ENCODE assay signal across 9 cellular contexts in the genomic region with DNA sequence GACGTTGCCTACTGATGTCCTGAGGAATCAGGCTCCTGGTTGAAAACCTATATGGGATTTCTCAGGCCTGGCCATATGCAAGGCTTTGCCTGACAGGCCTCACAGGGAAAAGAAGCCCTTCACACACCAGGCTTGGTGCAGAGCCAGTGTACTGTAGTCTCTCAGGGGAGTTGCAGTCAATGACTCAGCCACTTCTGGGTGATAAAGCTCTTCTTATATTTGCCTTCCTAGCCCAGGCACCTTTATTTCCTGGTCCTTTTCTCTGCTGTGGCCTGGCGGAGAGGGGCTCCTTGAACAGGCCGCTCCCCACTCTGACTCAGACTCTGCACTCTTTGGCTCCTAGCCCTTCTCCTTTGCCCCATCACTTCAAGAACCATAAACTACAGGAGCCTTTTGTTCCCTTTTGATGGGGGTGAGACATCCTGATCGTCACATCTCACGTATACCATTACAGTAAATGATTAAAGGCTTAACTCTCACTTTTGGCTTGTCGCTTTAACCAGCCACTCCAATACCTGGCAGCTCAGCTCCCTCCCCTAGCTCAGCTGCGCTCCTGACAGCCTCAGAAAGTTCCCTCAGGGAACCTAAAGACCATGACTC. TPM values are rescaled to one million over a fixed set of nuclear protein-coding genes. Genes with fewer than 3 reads are reported as not detected.
DNase-seq lines count a peak whose midpoint lies in the region; FAIRE-seq and TF ChIP-seq lines count a peak whose summit lies in the region.
"Had no signal": no experiment of that assay in that cellular context is flagged by ENCODE, and none has a peak within 500 bp of the region (broad histone marks: within the 10 kb centered on the region; RNA-seq: fewer than 3 reads in every experiment).

No MANE protein-coding gene starts in this region.

- H3K9me1 ChIP-seq in endothelial cell of umbilical vein (replicated peaks; ENCODE audit: control insufficient read depth, extremely low read depth, insufficient read depth, low read length) = no peaks in the 10 kb centered on the region

- dilution Hi-C loops in endothelial cell of umbilical vein (cut with MboI; ENCODE audit: extremely low pct_ligation_motif_present, low sequenced_read_pairs) = no loop called here

- H3K9me3 ChIP-seq in endothelial cell of umbilical vein (replicated peaks; ENCODE audit: control insufficient read depth, insufficient read depth, low read length) (no peaks in the 10 kb centered on the region), neural progenitor cell (ENCODE audit: low read depth) (no peaks in the 10 kb centered on the region)

- CTCF ChIA-PET in endothelial cell of umbilical vein (lab: Charles Lee) = interaction anchor here (1.2 to 2.0 kb wide), 2 partner anchors 11 to 34 kb away, joined by 5 to 9 read pairs; partner anchors contain the start of gene DPY19L1

- intact Hi-C loops in endothelial cell of umbilical vein (cut with micrococcal nuclease) = loop anchor here (1.0 kb wide), 2 partner anchors 11 to 33 kb away; no protein-coding TSS in a partner anchor

- H3K36me3 Mint-ChIP-seq in neural progenitor cell = peaks cover 30% of the 10 kb centered on the region

- DNase-seq in AG08396 (ENCODE audit: low spot score) (peak; percentile 16), H54 (ENCODE audit: insufficient read length, low spot score) (peak; percentile 58), NCI-H460 (ENCODE audit: extremely low read depth, low read depth) (peak; percentile 88), endothelial cell of umbilical vein (ENCODE audit: low read depth, low spot score) (peak; percentile 73), neural progenitor cell (ENCODE audit: low spot score) (no peak), cerebellum (ENCODE audit: low spot score) (no peak), putamen (ENCODE audit: low spot score) (no peak)
- DNase-seq in activated effector memory CD4-positive, alpha-beta T cell treated with anti-CD3 and anti-CD28 coated beads, Interleukin-2, amount 50 U/mL, for 16 hours = no peak

- H3K4me3 ChIP-seq in endothelial cell of umbilical vein (replicated peaks in 1 of 3; ENCODE audit: insufficient read depth in 1 of 3, low read depth in 1 of 3, low read length in 3 of 3) (no peak overlapping the region), neural progenitor cell (no peak overlapping the region)

- H3K79me2 ChIP-seq in endothelial cell of umbilical vein (ENCODE audit: control insufficient read depth, insufficient read depth, low read length) (peaks cover 2% of the 10 kb centered on the region), neural progenitor cell (ENCODE audit: low read depth) (no peaks in the 10 kb centered on the region)

- H4K20me1 ChIP-seq in endothelial cell of umbilical vein (replicated peaks; ENCODE audit: control insufficient read depth, extremely low read depth, insufficient read depth, low read length) (no peaks in the 10 kb centered on the region), neural progenitor cell (ENCODE audit: low read depth) (no peaks in the 10 kb centered on the region)

- no peaks in the 10 kb centered on the region for H3K27me3 Mint-ChIP-seq in neural progenitor cell (ENCODE audit: insufficient read depth, low read depth)
- H3K27me3 Mint-ChIP-seq: activated naive CD8-positive, alpha-beta T cell had no signal

- H2AFZ ChIP-seq in endothelial cell of umbilical vein (ENCODE audit: low read depth, low read length) (peak overlapping the region; percentile 15), neural progenitor cell (replicated peaks) (no peak overlapping the region)

- TSS peak; percentile 77 for BruUV-seq in endothelial cell of umbilical vein (replicated peaks; lab: Mats Ljungman, UMichigan)

- no peak overlapping the region for H3K4me3 Mint-ChIP-seq in neural progenitor cell
- H3K4me3 Mint-ChIP-seq: activated naive CD8-positive, alpha-beta T cell had no signal

- H3K36me3 ChIP-seq in endothelial cell of umbilical vein (ENCODE audit: control insufficient read depth in 2 of 2, extremely low read depth in 1 of 2, insufficient read depth in 2 of 2, low read length in 2 of 2) (no peaks in the 10 kb centered on the region), neural progenitor cell (no peaks in the 10 kb centered on the region)

- H3K4me1 Mint-ChIP-seq in neural progenitor cell = peaks cover 33% of the 10 kb centered on the region

- H3K9ac ChIP-seq in endothelial cell of umbilical vein (replicated peaks; ENCODE audit: extremely low read depth, insufficient read depth, low read length) (peak overlapping the region; percentile 23), neural progenitor cell (no peak overlapping the region)

- H3K27ac Mint-ChIP-seq in neural progenitor cell = peak overlapping the region; percentile 78
- H3K27ac Mint-ChIP-seq: activated naive CD8-positive, alpha-beta T cell had no signal

- peaks cover 5% of the 10 kb centered on the region for H3K9me3 Mint-ChIP-seq in neural progenitor cell

- H3F3A ChIP-seq in neural progenitor cell (ENCODE audit: low read depth) = no peaks in the 10 kb centered on the region

- H3K27me3 ChIP-seq in endothelial cell of umbilical vein (ENCODE audit: control insufficient read depth in 2 of 2, insufficient read depth in 2 of 2, low read length in 2 of 2) (no peaks in the 10 kb centered on the region), neural progenitor cell (no peaks in the 10 kb centered on the region)

- H3K27ac ChIP-seq in endothelial cell of umbilical vein (ENCODE audit: insufficient read depth, low read depth, low read length) (peak overlapping the region; percentile 85), neural progenitor cell (no peak overlapping the region)

- TF ChIP-seq CTCF in endothelial cell of umbilical vein (IDR thresholded peaks at IDR 0.05; ENCODE audit: extremely low read depth in 1 of 2, insufficient read depth in 1 of 2, low read depth in 1 of 2, low read length in 2 of 2) (no peak), neural progenitor cell (IDR thresholded peaks at IDR 0.05) (no peak)

- TF ChIP-seq POLR2A in H54 (IDR thresholded peaks at IDR 0.05; ENCODE audit: low read depth, low read length) (no peak), endothelial cell of umbilical vein (IDR thresholded peaks at IDR 0.05; ENCODE audit: low read depth, low read length) (no peak)

- H3K4me2 ChIP-seq in endothelial cell of umbilical vein (ENCODE audit: insufficient read depth, low read length) (peak overlapping the region; percentile 3), neural progenitor cell (no peak overlapping the region)

- POLR2A ChIA-PET in endothelial cell of umbilical vein (lab: Charles Lee) = no interaction called here

- no peak for FAIRE-seq in H54 (lab: Jason Lieb, UNC)
- peak; percentile 90 for FAIRE-seq in endothelial cell of umbilical vein (lab: Jason Lieb, UNC)

- H3K4me1 ChIP-seq in endothelial cell of umbilical vein (ENCODE audit: control insufficient read depth, extremely low read depth, insufficient read depth, low read length) (peaks cover 24% of the 10 kb centered on the region), neural progenitor cell (peaks cover 19% of the 10 kb centered on the region)

TF ChIP-seq in endothelial cell of umbilical vein, 7 proteins besides CTCF, POLR2A, EP300 and RAD21:
- TF ChIP-seq POLR2AphosphoS5 (IDR thresholded peaks at IDR 0.05; ENCODE audit: insufficient read depth, low read depth, low read length) (no peak), GATA2 (IDR thresholded peaks at IDR 0.05; ENCODE audit: insufficient read depth, insufficient read length, low read depth, low read length) (peak; percentile 34), FOS (IDR thresholded peaks at IDR 0.05; ENCODE audit: borderline replicate concordance, insufficient read depth, low read length) (peak; percentile 80), MYC (IDR thresholded peaks at IDR 0.05; ENCODE audit: low read depth, low read length) (no peak), JUN (IDR thresholded peaks at IDR 0.05; ENCODE audit: borderline replicate concordance, insufficient read depth, insufficient read length, low read depth) (no peak)
TF ChIP-seq in endothelial cell of umbilical vein: peak in this region for 2.

RNA-seq across cellular contexts. Expression of gene DPY19L1, which starts 33.5 kb away (rescaled TPM):
- total RNA-seq in NCI-H460 (2014; rRNA removed; shearing (Covaris generic)) = 153 and 159 TPM in 2 replicates
- polyA plus RNA-seq in NCI-H460 (2014; cell fraction: nucleus; rRNA removed) = 71.3 and 104 TPM in 2 replicates
- total RNA-seq in endothelial cell of umbilical vein = 53.1 and 60.7 TPM in 2 replicates
- 23.9 and 30.9 TPM in 2 replicates for polyA plus RNA-seq in endothelial cell of umbilical vein
- 23.7 and 23.8 TPM in 2 replicates for polyA plus RNA-seq in endothelial cell of umbilical vein (2011; cell fraction: cytosol; rRNA removed)
- 20.5 and 30.7 TPM in 2 replicates for polyA plus RNA-seq in endothelial cell of umbilical vein (2011; cell fraction: nucleus; rRNA removed)
- 42.5 and 56.7 TPM in 2 replicates for polyA plus RNA-seq in endothelial cell of umbilical vein (2012)
- polyA minus RNA-seq in endothelial cell of umbilical vein = 47.5 and 54.2 TPM in 2 replicates
- 20.3 TPM for polyA minus RNA-seq in endothelial cell of umbilical vein (2011; cell fraction: cytosol; rRNA and poly(A)+ RNA removed)
- polyA minus RNA-seq in endothelial cell of umbilical vein (2011; cell fraction: nucleus; rRNA and poly(A)+ RNA removed) = 33.5 and 50.9 TPM in 2 replicates
- total RNA-seq in neural progenitor cell (ENCODE audit: low replicate concordance) = 30.9 and 48.2 TPM in 2 replicates
- 59.2 TPM for total RNA-seq in cerebellum

Comparison
In these comparisons a context has a peak if more than half of its experiments do, and no peak if none do; other contexts are left out.
1. DNase-seq: peak in AG08396 (single experiment), H54 (single experiment), NCI-H460 (single experiment) and endothelial cell of umbilical vein (single experiment); none in neural progenitor cell (single experiment), cerebellum (single experiment), activated effector memory CD4-positive, alpha-beta T cell treated with anti-CD3 and anti-CD28 coated beads, Interleukin-2, amount 50 U/mL, for 16 hours (single experiment) and putamen (single experiment).